In the genomic region with DNA sequence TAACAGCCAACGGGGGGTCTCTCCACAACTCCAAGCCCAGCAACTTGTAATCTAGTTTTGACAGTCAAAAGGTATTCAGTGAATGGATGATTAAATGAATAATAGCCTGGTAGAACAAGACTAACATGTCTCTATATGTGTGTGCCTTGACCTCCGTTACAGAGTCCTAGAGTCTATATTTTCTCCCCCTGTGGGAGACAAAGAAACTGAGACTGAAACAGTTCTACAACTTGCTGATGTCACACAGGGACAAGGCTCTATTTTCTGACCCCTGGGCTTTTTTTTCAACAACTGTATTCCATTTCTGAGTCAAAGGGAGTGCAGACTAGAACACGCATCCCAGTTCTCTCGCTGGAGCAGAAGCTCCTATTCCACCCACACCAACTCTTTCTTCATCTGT, we compare ENCODE assay signal across 16 cellular contexts.
DNase-seq lines count a peak whose midpoint lies in the region; ATAC-seq and TF ChIP-seq lines count a peak whose summit lies in the region.
"Had no signal": no experiment of that assay in that cellular context is flagged by ENCODE, and none has a peak within 500 bp of the region (broad histone marks: within the 10 kb centered on the region; RNA-seq: fewer than 3 reads in every experiment).

No MANE protein-coding gene starts in this region.

- H3K4me1 ChIP-seq in PC-3 (ENCODE audit: insufficient read depth, low read length) (peaks cover 11% of the 10 kb centered on the region), mesenchymal stem cell (ENCODE audit: control insufficient read depth, insufficient read depth, low read depth, low read length) (peaks cover 8% of the 10 kb centered on the region)
- H3K4me1 ChIP-seq: foreskin keratinocyte, Peyer's patch, right atrium auricular region had no signal

- H3K9ac ChIP-seq in PC-3 (ENCODE audit: low read length): no peak overlapping the region
- H3K9ac ChIP-seq in mesenchymal stem cell (ENCODE audit: low read length): no peak overlapping the region

- BruUV-seq in PC-3 (replicated peaks; lab: Mats Ljungman, UMichigan): no TSS peak

- H3K27me3 ChIP-seq in PC-3 (ENCODE audit: low read length) (no peaks in the 10 kb centered on the region), mesenchymal stem cell (ENCODE audit: control insufficient read depth in 1 of 2, insufficient read depth in 1 of 2, low read length in 2 of 2) (peaks cover 0 to 3% of the 10 kb centered on the region in 2 experiments)
- H3K27me3 ChIP-seq: foreskin keratinocyte, Peyer's patch, right atrium auricular region had no signal

- H3F3A ChIP-seq in PC-3 (ENCODE audit: low read length, unreplicated experiment): no peaks in the 10 kb centered on the region

- no peak overlapping the region for H3K4ac ChIP-seq in mesenchymal stem cell (ENCODE audit: low read depth in 1 of 2, low read length in 2 of 2)

- peak; percentile 74 for ATAC-seq in GM21360 (IDR thresholded peaks at IDR 0.05; ENCODE audit: unreplicated experiment)
- ATAC-seq in HG02981 (IDR thresholded peaks at IDR 0.05; ENCODE audit: unreplicated experiment): peak; percentile 55
- ATAC-seq in PC-3: no peak
- ATAC-seq: foreskin keratinocyte had no signal

- H4K8ac ChIP-seq in mesenchymal stem cell (ENCODE audit: low read length): no peak overlapping the region

- no peaks in the 10 kb centered on the region for H4K20me1 ChIP-seq in PC-3 (ENCODE audit: low read length)

- no peaks in the 10 kb centered on the region for H3K36me3 ChIP-seq in PC-3 (ENCODE audit: low read depth, low read length)
- H3K36me3 ChIP-seq in mesenchymal stem cell (ENCODE audit: control insufficient read depth in 1 of 2, insufficient read depth in 2 of 2, low read depth in 1 of 2, low read length in 2 of 2): no peaks in the 10 kb centered on the region
- H3K36me3 ChIP-seq: Peyer's patch, right atrium auricular region had no signal

- DNase-seq in GM12864 (ENCODE audit: low read depth) (peak; percentile 7), PC-3 (no peak), coronary artery (ENCODE audit: low spot score) (no peak), mesenchymal stem cell (no peak), NCI-H2081 (lab: John Stamatoyannopoulos, UW) (no peak), T-helper 1 cell (no peak)
- DNase-seq: cortex of kidney, foreskin keratinocyte, midbrain, NCI-H1417, nucleus accumbens, Peyer's patch had no signal

- no peak overlapping the region for H3K27ac ChIP-seq in PC-3 (ENCODE audit: low read length)
- no peak overlapping the region for H3K27ac ChIP-seq in coronary artery
- no peak overlapping the region for H3K27ac ChIP-seq in mesenchymal stem cell (ENCODE audit: low read length, poor library complexity, severe bottlenecking)
- H3K27ac ChIP-seq: foreskin keratinocyte, Peyer's patch, right atrium auricular region, SK-N-MC had no signal

- 0 out of 2 replicates have a peak, but pooled peaks cover 4% of the 10 kb centered on the region for H3K9me2 ChIP-seq in PC-3 (replicated peaks; ENCODE audit: low read length)

- 97% methylated on average over 1 of the region's 4 CpGs for whole genome bisulfite sequencing in mesenchymal stem cell

- no peaks in the 10 kb centered on the region for H3K79me1 ChIP-seq in mesenchymal stem cell (replicated peaks; ENCODE audit: low read length, poor library complexity, severe bottlenecking)

- H3K18ac ChIP-seq in mesenchymal stem cell (ENCODE audit: low read depth in 1 of 2, low read length in 2 of 2): peak overlapping the region in 1 of 2 experiments; percentile 45

- CTCF ChIA-PET in PC-3 (lab: Charles Lee): no interaction called here

- H3K9me3 ChIP-seq in PC-3 (ENCODE audit: low read length) (no peaks in the 10 kb centered on the region), mesenchymal stem cell (ENCODE audit: control insufficient read depth, low read length) (no peaks in the 10 kb centered on the region)
- H3K9me3 ChIP-seq: Peyer's patch had no signal

- H2BK120ac ChIP-seq in mesenchymal stem cell (ENCODE audit: low read depth, low read length): no peak overlapping the region

- 0 out of 2 replicates have a peak overlapping the region, but pooled peaks have one; percentile 6 for H2AFZ ChIP-seq in PC-3 (ENCODE audit: low read length)
- no peak overlapping the region for H2AFZ ChIP-seq in mesenchymal stem cell (ENCODE audit: low read depth, low read length)

- no peak overlapping the region for H2BK5ac ChIP-seq in mesenchymal stem cell (ENCODE audit: low read depth, low read length, poor library complexity, severe bottlenecking)

- no peak overlapping the region for H3K23ac ChIP-seq in mesenchymal stem cell (ENCODE audit: low read length in 2 of 2)

- no peak for TF ChIP-seq CTCF in GM12864 (IDR thresholded peaks at IDR 0.05; ENCODE audit: low read depth, low read length, missing control alignments)
- TF ChIP-seq CTCF in PC-3 (conservative IDR thresholded peaks at IDR 0.05; ENCODE audit: low read depth, low read length): no peak
- TF ChIP-seq CTCF in coronary artery (IDR thresholded peaks at IDR 0.05): no peak

- no peak overlapping the region for H3K4me2 ChIP-seq in PC-3 (ENCODE audit: low read length)
- H3K4me2 ChIP-seq in mesenchymal stem cell (ENCODE audit: low read length, poor library complexity, severe bottlenecking): no peak overlapping the region

- H2BK15ac ChIP-seq in mesenchymal stem cell (ENCODE audit: low read depth, poor library complexity, severe bottlenecking): no peak overlapping the region

- intact Hi-C loops in PC-3 (cut with micrococcal nuclease): no loop called here

- H3K14ac ChIP-seq in mesenchymal stem cell (ENCODE audit: low read length in 2 of 2): no peak overlapping the region

- POLR2A ChIA-PET in PC-3 (lab: Charles Lee; ENCODE audit: unreplicated experiment): no interaction called here

- no peaks in the 10 kb centered on the region for H3K79me2 ChIP-seq in PC-3 (ENCODE audit: low read length)

- no peak overlapping the region for H2AK5ac ChIP-seq in mesenchymal stem cell (ENCODE audit: low read length, severe bottlenecking)

- peak overlapping the region in 1 of 2 experiments; percentile 59 for H2BK12ac ChIP-seq in mesenchymal stem cell (ENCODE audit: low read length in 2 of 2)

- H3K4me3 ChIP-seq in GM12864 (ENCODE audit: low read depth, low read length) (no peak overlapping the region), PC-3 (ENCODE audit: low read length) (no peak overlapping the region), coronary artery (no peak overlapping the region), mesenchymal stem cell (ENCODE audit: insufficient read depth in 1 of 2, low read depth in 1 of 2, low read length in 2 of 2) (no peak overlapping the region)
- H3K4me3 ChIP-seq: Peyer's patch, right atrium auricular region, SK-N-MC had no signal

- no peak overlapping the region for H4K91ac ChIP-seq in mesenchymal stem cell (ENCODE audit: low read length)
